Comparison of ENCODE assay signal across 8 cellular contexts in genomic region chr14:37171678-37172023, GRCh38. TPM values are rescaled to one million over a fixed set of nuclear protein-coding genes. Genes with fewer than 3 reads are reported as not detected.
DNase-seq lines count a peak whose midpoint lies in the region; TF ChIP-seq lines count a peak whose summit lies in the region.
"Had no signal": no experiment of that assay in that cellular context is flagged by ENCODE, and none has a peak within 500 bp of the region (broad histone marks: within the 10 kb centered on the region; RNA-seq: fewer than 3 reads in every experiment).

No MANE protein-coding gene starts in this region.

- no peak for TF ChIP-seq CTCF in Peyer's patch (IDR thresholded peaks at IDR 0.05)
- TF ChIP-seq CTCF in transverse colon (IDR thresholded peaks at IDR 0.05): no peak
- no peak for TF ChIP-seq CTCF in GM13977 (IDR thresholded peaks at IDR 0.05; ENCODE audit: extremely low read depth, insufficient read depth, missing control alignments)

- no peaks in the 10 kb centered on the region for H3K27me3 ChIP-seq in Peyer's patch
- no peaks in the 10 kb centered on the region for H3K27me3 ChIP-seq in transverse colon

- no peaks in the 10 kb centered on the region for H3K9me3 ChIP-seq in Peyer's patch
- no peaks in the 10 kb centered on the region for H3K9me3 ChIP-seq in mesodermal cell (ENCODE audit: control insufficient read depth, low read length)
- no peaks in the 10 kb centered on the region for H3K9me3 ChIP-seq in transverse colon

- H3K4me3 ChIP-seq in Peyer's patch (peak overlapping the region; percentile 33 to 70 (median 54)), mesodermal cell (ENCODE audit: extremely low read depth, insufficient read depth, low read length, poor library complexity, severe bottlenecking) (peak overlapping the region; percentile 70), transverse colon (peak overlapping the region; percentile 50 to 73 (median 62))

- intact Hi-C loops in transverse colon (cut with DNase I; ENCODE audit: low total_unique reads): no loop called here

- in situ Hi-C loops in transverse colon (cut with MboI; ENCODE audit: low pct_ligation_motif_present in 1 of 4, low pct_unique_long_range_greater_than_20kb in 1 of 4, low sequenced_read_pairs in 3 of 4): loop anchor here in 1 of 4 donors (25.0 kb wide), 1 partner anchor 509 kb away; the partner anchor contains the start of gene PAX9
- in situ Hi-C loops in GM13977 (cut with MboI; ENCODE audit: low pct_unique_long_range_greater_than_20kb, low sequenced_read_pairs, unreplicated experiment): no loop called here

- H3K36me3 ChIP-seq in Peyer's patch: no peaks in the 10 kb centered on the region
- no peaks in the 10 kb centered on the region for H3K36me3 ChIP-seq in mesodermal cell (ENCODE audit: control insufficient read depth, insufficient read depth, low read length)
- H3K36me3 ChIP-seq in transverse colon: no peaks in the 10 kb centered on the region

- no peak for DNase-seq in Peyer's patch
- DNase-seq in epithelial cell of prostate (ENCODE audit: low read depth, low spot score): no peak
- DNase-seq in transverse colon: no peak
- no peak for DNase-seq in GM13977 (ENCODE audit: low spot score)
- DNase-seq in activated CD4-positive, alpha-beta T cell treated with anti-CD3 and anti-CD28 coated beads, Interleukin-2, amount 50 U/mL, for 48 hours: no peak
- DNase-seq in NCI-H446 (lab: John Stamatoyannopoulos, UW): no peak
- DNase-seq: activated T-cell treated with anti-CD3 and anti-CD28 coated beads for 4 hours had no signal

- no peak for TF ChIP-seq EP300 in transverse colon (IDR thresholded peaks at IDR 0.05; ENCODE audit: low read depth)

- H3K4me1 ChIP-seq in Peyer's patch (peaks cover 0 to 8% (median 0%) of the 10 kb centered on the region in 4 donors), mesodermal cell (ENCODE audit: control insufficient read depth, insufficient read depth, low read length, poor library complexity, severe bottlenecking) (peaks cover 5% of the 10 kb centered on the region), transverse colon (peaks cover 6 to 9% (median 6%) of the 10 kb centered on the region in 4 donors)

- H3K27ac ChIP-seq in Peyer's patch (peak overlapping the region in 2 of 4 donors; percentile 82 to 87), epithelial cell of prostate (peak overlapping the region; percentile 86), mesodermal cell (ENCODE audit: low read depth, low read length, severe bottlenecking) (peak overlapping the region; percentile 87), transverse colon (peak overlapping the region; percentile 76 to 88 (median 82))

- 3% methylated on average over 3 to 4 of the region's 6 CpGs for WGBS in mesodermal cell (ENCODE audit: insufficient coverage in 2 of 2), 2 experiments
- WGBS in transverse colon (ENCODE audit: low coverage in 1 of 2), 2 donors: 3 to 5% methylated on average over 5 to 6 of the region's 6 CpGs

- no peak for TF ChIP-seq POLR2A in Peyer's patch (IDR thresholded peaks at IDR 0.05)
- no peak for TF ChIP-seq POLR2A in transverse colon (IDR thresholded peaks at IDR 0.05)

RNA-seq across cellular contexts. Expression of gene SLC25A21, which starts 0.8 kb away (rescaled TPM):
- total RNA-seq in Peyer's patch (1 to 10 TPM in 1 of 4 donors, under 1 TPM in 1, not detected in 2; 0.70 to 1.6 TPM), transverse colon (10 to 100 TPM in 1 of 4 donors, under 1 TPM in 1, not detected in 2; 0.82 to 11.1 TPM)
- polyA plus RNA-seq in mesodermal cell (2013, experiment 1 of 2): 0.52 TPM
- polyA plus RNA-seq in mesodermal cell (2013, experiment 2 of 2): 1.4 TPM

RNA-seq across cellular contexts. Expression of gene MIPOL1, which starts 26.1 kb away (rescaled TPM):
- total RNA-seq in Peyer's patch (10 to 100 TPM in 2 of 4 donors, 1 to 10 TPM in 2; 5.6 to 42.1 (median 14.9) TPM), transverse colon (10 to 100 TPM in 3 of 4 donors, 1 to 10 TPM in 1; 4.8 to 21.5 (median 11.8) TPM)
- polyA plus RNA-seq in mesodermal cell (2013, experiment 1 of 2): 7.4 TPM
- polyA plus RNA-seq in mesodermal cell (2013, experiment 2 of 2): 6.7 TPM
